In genomic region chr19:56707821-56708220, GRCh38 we compare ENCODE assay signal across 26 cellular contexts. TPM values are rescaled to one million over a fixed set of nuclear protein-coding genes. Genes with fewer than 3 reads are reported as not detected.
"Had no signal": no experiment of that assay in that cellular context is flagged by ENCODE, and none has a peak within 500 bp of the region (broad histone marks: within the 10 kb centered on the region; RNA-seq: fewer than 3 reads in every experiment).

No MANE protein-coding gene starts in this region.

- ATAC-seq: activated CD8-positive, alpha-beta T cell treated with anti-CD3 and anti-CD28 coated beads, Interleukin-2, amount 10 ng/mL, durations not matched to agents 7 days and 5 days; activated naive CD8-positive, alpha-beta T cell treated with anti-CD3 and anti-CD28 coated beads, Interleukin-2, amount 50 U/mL, for 24 hours; effector memory CD8-positive, alpha-beta T cell; esophagus mucosa; heart left ventricle; left lobe of liver; lower lobe of right lung; naive thymus-derived CD8-positive, alpha-beta T cell; stimulated activated naive CD8-positive, alpha-beta T cell treated with anti-CD3 and anti-CD28 coated beads, Interleukin-15, Interleukin-2, amounts not matched to agents 100 U/mL and 50 U/mL, for 24 hours had no signal

- H3K4me3 ChIP-seq: ascending aorta, heart left ventricle, lower lobe of right lung, neural progenitor cell, prostate gland, right atrium auricular region, tibial nerve had no signal

- H3K9me3 ChIP-seq: prostate gland, right atrium auricular region had no signal

- H3K9ac ChIP-seq: neural progenitor cell had no signal

- H3K36me3 ChIP-seq: brain microvascular endothelial cell, heart left ventricle, lower lobe of right lung, neural progenitor cell, prostate gland, right atrium auricular region had no signal

- H3K4me2 ChIP-seq: neural progenitor cell had no signal

- H3K27me3 ChIP-seq: ascending aorta, brain microvascular endothelial cell, heart left ventricle, neural progenitor cell, right atrium auricular region, tibial nerve had no signal

- H3K27ac ChIP-seq: ascending aorta, brain microvascular endothelial cell, heart left ventricle, lower lobe of right lung, neural progenitor cell, prostate gland, right atrium auricular region, tibial nerve had no signal

- H2AFZ ChIP-seq: neural progenitor cell had no signal

- DNase-seq: activated CD4-positive, alpha-beta T cell treated with anti-CD3 and anti-CD28 coated beads for 48 hours; activated CD8-positive, alpha-beta T cell treated with anti-CD3 and anti-CD28 coated beads, Interleukin-2, amount 10 ng/mL, durations not matched to agents 7 days and 5 days; activated gamma-delta T cell; activated naive CD4-positive, alpha-beta T cell treated with anti-CD3 and anti-CD28 coated beads, Interleukin-2, amount 50 U/mL, for 16 hours; activated naive CD8-positive, alpha-beta T cell treated with anti-CD3 and anti-CD28 coated beads, Interleukin-2, amount 50 U/mL, for 24 hours; brain microvascular endothelial cell; central memory CD4-positive, alpha-beta T cell; effector memory CD8-positive, alpha-beta T cell; foreskin melanocyte; heart left ventricle; kidney; lower lobe of right lung; naive thymus-derived CD8-positive, alpha-beta T cell; stimulated activated CD4-positive, alpha-beta T cell treated with anti-CD3 and anti-CD28 coated beads, Interleukin-4, amount 100 ng/mL, for 4 hours; stimulated activated naive CD8-positive, alpha-beta T cell treated with anti-CD3 and anti-CD28 coated beads, Interleukin-15, Interleukin-2, amounts not matched to agents 100 U/mL and 50 U/mL, for 24 hours; T-helper 2 cell had no signal

- H3K4me1 ChIP-seq: ascending aorta, heart left ventricle, lower lobe of right lung, neural progenitor cell, prostate gland, right atrium auricular region, tibial nerve had no signal

RNA-seq across cellular contexts. Expression of gene ZNF835, which starts 36.3 kb away (rescaled TPM):
- total RNA-seq: activated T-helper 1 cell treated with anti-CD3 and anti-CD28 coated beads, Interleukin-12 subunit alpha, Interleukin-12 subunit beta, Interleukin-2, Interleukin-4 antibody, amounts not matched to agents 30 ng/mL and 10 ng/mL and 1 ng/mL, durations not matched to agents 14 hours and 24 hours and 36 hours; endothelial cell of umbilical vein; osteocyte had no signal
